8 cellular contexts compared by ENCODE assay signal in the genomic region with DNA sequence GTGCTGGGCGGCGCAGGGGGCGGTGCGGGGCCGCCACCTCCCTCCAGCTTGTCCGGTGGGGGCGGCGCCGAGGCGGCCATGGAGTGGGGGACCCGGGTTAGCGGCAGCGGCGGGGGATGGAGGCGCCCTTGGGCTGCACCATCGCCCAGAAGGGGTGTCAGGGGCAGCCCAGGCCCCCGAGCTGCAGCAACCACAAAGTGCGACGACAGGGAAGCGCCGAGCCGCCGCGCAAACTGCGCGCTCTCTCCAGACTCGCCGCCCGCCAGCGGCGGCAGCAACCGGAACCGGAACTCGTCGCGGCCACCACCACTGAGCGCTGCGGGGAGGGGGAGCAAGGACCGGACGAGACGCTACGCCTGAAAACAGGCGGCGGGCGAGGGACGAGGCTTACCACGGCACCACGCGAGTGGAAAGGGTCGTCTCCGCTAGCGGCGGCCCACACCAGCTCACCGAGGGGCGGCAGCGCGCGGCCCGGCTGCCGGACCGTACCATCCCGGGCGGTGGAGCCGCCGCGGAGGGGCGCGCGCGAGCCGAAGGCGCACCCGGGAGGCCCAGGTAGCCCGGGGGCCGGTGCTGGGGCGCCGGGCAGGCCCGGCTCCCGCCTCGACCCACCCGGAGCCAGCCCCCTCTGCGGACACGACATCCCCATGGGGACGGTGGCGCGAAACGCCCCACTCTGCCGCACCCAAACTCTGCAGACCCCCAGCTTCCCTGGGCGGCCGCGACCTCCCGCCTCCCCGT. TPM values are rescaled to one million over a fixed set of nuclear protein-coding genes. Genes with fewer than 3 reads are reported as not detected.
DNase-seq lines count a peak whose midpoint lies in the region; ATAC-seq, FAIRE-seq and TF ChIP-seq lines count a peak whose summit lies in the region.

TSS of gene PYGO2 (minus strand) at position 286 of the 741 bp plus-strand sequence. CDS start at position 80, 206 bp downstream.

- peaks cover 47% of the 10 kb centered on the region for H3K36me3 Mint-ChIP-seq in activated T-helper 1 cell treated with anti-CD3 and anti-CD28 coated beads, Interleukin-12 subunit alpha, Interleukin-12 subunit beta, Interleukin-2, Interleukin-4 antibody, amounts not matched to agents 30 ng/mL and 10 ng/mL and 1 ng/mL, durations not matched to agents 14 hours and 24 hours and 36 hours (ENCODE audit: low read depth)
- H3K36me3 Mint-ChIP-seq in naive thymus-derived CD8-positive, alpha-beta T cell, result peaks cover 0 to 42% (median 0%) of the 10 kb centered on the region in 3 donors
- peaks cover 35% of the 10 kb centered on the region for H3K36me3 Mint-ChIP-seq in stimulated activated naive CD8-positive, alpha-beta T cell treated with anti-CD3 and anti-CD28 coated beads, Interleukin-15, Interleukin-2, amounts not matched to agents 100 ng/mL and 50 ng/mL, for 24 hours (ENCODE audit: low read depth)

- H3K9ac ChIP-seq in fibroblast of lung (ENCODE audit: insufficient read depth, low read length), result peak within 1 kb of the TSS; percentile 97

- peaks cover 23% of the 10 kb centered on the region for H3K36me3 ChIP-seq in fibroblast of lung (ENCODE audit: control insufficient read depth, insufficient read depth, low read length)

- H3K4me1 ChIP-seq in fibroblast of lung (ENCODE audit: control insufficient read depth, extremely low read depth, insufficient read depth, low read length), result peaks cover 8% of the 10 kb centered on the region

- H3K27me3 ChIP-seq in fibroblast of lung (ENCODE audit: control insufficient read depth, insufficient read depth, low read length), result no peaks in the 10 kb centered on the region

- peak within 1 kb of the TSS; percentile 42 for H2AFZ ChIP-seq in fibroblast of lung (ENCODE audit: low read length)

- ATAC-seq in GM21447 (IDR thresholded peaks at IDR 0.05; ENCODE audit: unreplicated experiment), result peak; percentile 68
- ATAC-seq in naive thymus-derived CD8-positive, alpha-beta T cell, result peak; percentile 77 to 82

- peak within 1 kb of the TSS; percentile 98 for H3K4me2 ChIP-seq in fibroblast of lung (ENCODE audit: extremely low read depth, insufficient read depth, low read length)

- POLR2A ChIA-PET in naive thymus-derived CD8-positive, alpha-beta T cell (lab: Charles Lee), result interaction anchor here (0.6 to 6.6 kb wide), 26 partner anchors 9 to 175 kb away, joined by 3 to 67 read pairs (median 6); partner anchors contain the start of genes ADAM15, CKS1B, FLAD1 and LENEP

- DNase-seq in DMS153 treated with DMSO at 0.1 percent for 48 hours (lab: John Stamatoyannopoulos, UW; ENCODE audit: unreplicated experiment) (peak; percentile 76), HuH-7.5 (ENCODE audit: low spot score) (peak; percentile 89), RCC 7860 (ENCODE audit: low spot score) (peak; percentile 59), fibroblast of lung (ENCODE audit: low read depth in 2 of 2) (peak; percentile 72 to 80)
- DNase-seq in activated T-helper 1 cell treated with anti-CD3 and anti-CD28 coated beads, Interleukin-12 subunit alpha, Interleukin-12 subunit beta, Interleukin-2, Interleukin-4 antibody, amounts not matched to agents 30 ng/mL and 10 ng/mL and 1 ng/mL, durations not matched to agents 14 hours and 24 hours and 36 hours (ENCODE audit: low spot score), result peak; percentile 82
- peak in 9 of 10 donors; percentile 71 to 93 (median 75) for DNase-seq in naive thymus-derived CD8-positive, alpha-beta T cell

- peak in 1 of 2 donors; percentile 45 for TF ChIP-seq CTCF in fibroblast of lung (conservative IDR thresholded peaks at IDR 0.05 in 1 of 2, IDR thresholded peaks at IDR 0.05 in 1 of 2; ENCODE audit: low read depth in 1 of 2, low read length in 2 of 2)

- peak within 1 kb of the TSS; percentile 91 for H3K27ac ChIP-seq in fibroblast of lung (ENCODE audit: insufficient read depth, low read length)

- peak within 1 kb of the TSS; percentile 93 for H3K27ac Mint-ChIP-seq in activated T-helper 1 cell treated with anti-CD3 and anti-CD28 coated beads, Interleukin-12 subunit alpha, Interleukin-12 subunit beta, Interleukin-2, Interleukin-4 antibody, amounts not matched to agents 30 ng/mL and 10 ng/mL and 1 ng/mL, durations not matched to agents 14 hours and 24 hours and 36 hours
- peak within 1 kb of the TSS; percentile 92 to 99 (median 97) for H3K27ac Mint-ChIP-seq in naive thymus-derived CD8-positive, alpha-beta T cell
- peak within 1 kb of the TSS; percentile 93 for H3K27ac Mint-ChIP-seq in stimulated activated naive CD8-positive, alpha-beta T cell treated with anti-CD3 and anti-CD28 coated beads, Interleukin-15, Interleukin-2, amounts not matched to agents 100 ng/mL and 50 ng/mL, for 24 hours

- peaks cover 21% of the 10 kb centered on the region for H3K79me2 ChIP-seq in fibroblast of lung (ENCODE audit: control insufficient read depth, insufficient read depth, low read length)

- peaks cover 2% of the 10 kb centered on the region for H3K27me3 Mint-ChIP-seq in activated T-helper 1 cell treated with anti-CD3 and anti-CD28 coated beads, Interleukin-12 subunit alpha, Interleukin-12 subunit beta, Interleukin-2, Interleukin-4 antibody, amounts not matched to agents 30 ng/mL and 10 ng/mL and 1 ng/mL, durations not matched to agents 14 hours and 24 hours and 36 hours (ENCODE audit: insufficient read depth)
- H3K27me3 Mint-ChIP-seq in naive thymus-derived CD8-positive, alpha-beta T cell, result no peaks in the 10 kb centered on the region
- no peaks in the 10 kb centered on the region for H3K27me3 Mint-ChIP-seq in stimulated activated naive CD8-positive, alpha-beta T cell treated with anti-CD3 and anti-CD28 coated beads, Interleukin-15, Interleukin-2, amounts not matched to agents 100 ng/mL and 50 ng/mL, for 24 hours

- H3K4me3 Mint-ChIP-seq in activated T-helper 1 cell treated with anti-CD3 and anti-CD28 coated beads, Interleukin-12 subunit alpha, Interleukin-12 subunit beta, Interleukin-2, Interleukin-4 antibody, amounts not matched to agents 30 ng/mL and 10 ng/mL and 1 ng/mL, durations not matched to agents 14 hours and 24 hours and 36 hours, result peak within 1 kb of the TSS; percentile 96
- peak within 1 kb of the TSS; percentile 84 to 98 (median 96) for H3K4me3 Mint-ChIP-seq in naive thymus-derived CD8-positive, alpha-beta T cell
- H3K4me3 Mint-ChIP-seq in stimulated activated naive CD8-positive, alpha-beta T cell treated with anti-CD3 and anti-CD28 coated beads, Interleukin-15, Interleukin-2, amounts not matched to agents 100 ng/mL and 50 ng/mL, for 24 hours, result peak within 1 kb of the TSS; percentile 92

- H3K9me3 Mint-ChIP-seq in activated T-helper 1 cell treated with anti-CD3 and anti-CD28 coated beads, Interleukin-12 subunit alpha, Interleukin-12 subunit beta, Interleukin-2, Interleukin-4 antibody, amounts not matched to agents 30 ng/mL and 10 ng/mL and 1 ng/mL, durations not matched to agents 14 hours and 24 hours and 36 hours, result no peaks in the 10 kb centered on the region
- H3K9me3 Mint-ChIP-seq in naive thymus-derived CD8-positive, alpha-beta T cell, result no peaks in the 10 kb centered on the region
- H3K9me3 Mint-ChIP-seq in stimulated activated naive CD8-positive, alpha-beta T cell treated with anti-CD3 and anti-CD28 coated beads, Interleukin-15, Interleukin-2, amounts not matched to agents 100 ng/mL and 50 ng/mL, for 24 hours, result no peaks in the 10 kb centered on the region

- intact Hi-C loops in activated T-helper 1 cell treated with anti-CD3 and anti-CD28 coated beads, Interleukin-12 subunit alpha, Interleukin-12 subunit beta, Interleukin-2, Interleukin-4 antibody, amounts not matched to agents 30 ng/mL and 10 ng/mL and 1 ng/mL, durations not matched to agents 14 hours and 24 hours and 36 hours (cut with micrococcal nuclease), result loop anchor here (1.0 kb wide), 8 partner anchors 13 to 123 kb away; partner anchors contain the start of genes CKS1B, FLAD1 and ZBTB7B

- H3K4me3 ChIP-seq in fibroblast of lung (replicated peaks in 1 of 4; ENCODE audit: control extremely low read depth in 1 of 4, insufficient read depth in 1 of 4, low read depth in 3 of 4, low read length in 4 of 4), result peak within 1 kb of the TSS; percentile 76 to 88 (median 80)

- peaks cover 36% of the 10 kb centered on the region for H3K4me1 Mint-ChIP-seq in activated T-helper 1 cell treated with anti-CD3 and anti-CD28 coated beads, Interleukin-12 subunit alpha, Interleukin-12 subunit beta, Interleukin-2, Interleukin-4 antibody, amounts not matched to agents 30 ng/mL and 10 ng/mL and 1 ng/mL, durations not matched to agents 14 hours and 24 hours and 36 hours (ENCODE audit: low read depth)
- peaks cover 14 to 54% (median 45%) of the 10 kb centered on the region in 4 donors for H3K4me1 Mint-ChIP-seq in naive thymus-derived CD8-positive, alpha-beta T cell
- H3K4me1 Mint-ChIP-seq in stimulated activated naive CD8-positive, alpha-beta T cell treated with anti-CD3 and anti-CD28 coated beads, Interleukin-15, Interleukin-2, amounts not matched to agents 100 ng/mL and 50 ng/mL, for 24 hours (ENCODE audit: low read depth), result peaks cover 45% of the 10 kb centered on the region

- FAIRE-seq in RCC 7860 (lab: Jason Lieb, UNC), result no peak

- no peaks in the 10 kb centered on the region for H4K20me1 ChIP-seq in fibroblast of lung (ENCODE audit: control insufficient read depth, extremely low read depth, insufficient read depth, low read length)

- H3K9me3 ChIP-seq in fibroblast of lung (ENCODE audit: control insufficient read depth, insufficient read depth, low read depth, low read length), result no peaks in the 10 kb centered on the region

RNA-seq across cellular contexts. Expression of gene PYGO2, which starts in this region (rescaled TPM):
- total RNA-seq in activated T-helper 1 cell treated with anti-CD3 and anti-CD28 coated beads, Interleukin-12 subunit alpha, Interleukin-12 subunit beta, Interleukin-2, Interleukin-4 antibody, amounts not matched to agents 30 ng/mL and 10 ng/mL and 1 ng/mL, durations not matched to agents 14 hours and 24 hours and 36 hours, result 34.7 and 35.0 TPM in 2 replicates
- 19.3 and 28.1 TPM in 2 replicates for total RNA-seq in fibroblast of lung
- polyA plus RNA-seq in fibroblast of lung, result 15.3 and 17.4 TPM in 2 replicates
- polyA plus RNA-seq in fibroblast of lung (2012), result 12.5 and 17.2 TPM in 2 replicates
- polyA minus RNA-seq in fibroblast of lung (ENCODE audit: low replicate concordance), result 18.3 and 28.6 TPM in 2 replicates
- total RNA-seq in naive thymus-derived CD8-positive, alpha-beta T cell, result 10 to 100 TPM; 55.6 to 57.3 TPM
- polyA plus RNA-seq in naive thymus-derived CD8-positive, alpha-beta T cell, result 10 to 100 TPM; 21.5 to 50.8 (median 35.8) TPM

Comparison
In these comparisons a context has a peak if more than half of its experiments do, and no peak if none do; other contexts are left out.
1. Peak in every context shown above with its lines: DNase-seq, ATAC-seq, H3K4me3 ChIP-seq and H3K27ac ChIP-seq.